In the genomic region with DNA sequence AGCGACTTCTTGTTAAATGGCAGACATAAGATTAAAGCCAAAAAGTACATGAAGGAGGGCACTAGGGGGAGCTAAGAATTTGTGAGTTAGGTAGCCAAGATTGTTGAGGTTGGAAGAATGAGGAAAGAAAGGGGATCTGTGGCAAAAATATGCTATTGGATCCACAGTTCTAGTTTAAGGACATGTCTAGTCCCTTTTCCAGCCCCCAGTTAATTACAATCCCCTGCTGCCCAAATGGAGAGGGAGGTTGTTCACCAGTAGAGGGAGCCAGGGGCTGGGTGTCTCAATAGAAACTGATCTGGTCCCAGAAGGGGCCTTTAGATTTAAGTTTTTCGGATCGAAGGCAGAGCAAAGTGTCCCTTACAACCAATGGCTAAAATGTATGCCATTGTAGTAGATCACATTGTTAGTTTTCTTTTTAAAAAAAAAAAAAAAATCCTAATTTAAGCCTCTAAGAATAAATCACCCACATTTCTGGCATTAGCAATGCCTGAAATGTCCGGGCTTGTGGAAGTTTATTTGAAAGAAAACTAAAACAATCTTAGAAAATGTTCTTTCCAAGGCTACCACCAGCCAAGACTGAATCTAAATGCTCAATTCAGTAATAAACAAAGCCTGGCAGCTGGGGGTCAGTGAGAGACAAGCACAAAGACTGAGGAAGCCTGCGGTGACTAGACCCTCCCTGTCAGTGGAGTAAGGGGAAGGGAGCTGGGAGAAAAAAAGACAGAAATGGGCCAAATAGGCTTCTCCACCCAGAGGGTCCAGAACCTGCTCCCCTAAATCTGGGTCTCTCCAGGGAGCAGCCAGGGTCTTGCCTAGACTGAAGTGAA, we compare ENCODE assay signal across 9 cellular contexts. TPM values are rescaled to one million over a fixed set of nuclear protein-coding genes. Genes with fewer than 3 reads are reported as not detected.
DNase-seq lines count a peak whose midpoint lies in the region; ATAC-seq, FAIRE-seq and TF ChIP-seq lines count a peak whose summit lies in the region.
"Had no signal": no experiment of that assay in that cellular context is flagged by ENCODE, and none has a peak within 500 bp of the region (broad histone marks: within the 10 kb centered on the region; RNA-seq: fewer than 3 reads in every experiment).

No MANE protein-coding gene starts in this region.

- 59 to 66% (median 63%) methylated on average over 5 of the region's 5 CpGs for WGBS in adrenal gland, 4 donors

- H3K36me3 ChIP-seq in adrenal gland (replicated peaks in 1 of 2): no peaks in the 10 kb centered on the region
- H3K36me3 ChIP-seq in kidney (ENCODE audit: control insufficient read depth in 1 of 2, insufficient read depth in 2 of 2, low read length in 2 of 2): no peaks in the 10 kb centered on the region

- H3K9me3 ChIP-seq in adrenal gland (replicated peaks in 1 of 3): no peaks in the 10 kb centered on the region
- no peaks in the 10 kb centered on the region for H3K9me3 ChIP-seq in kidney (ENCODE audit: control insufficient read depth in 1 of 2, low read length in 2 of 2)

- intact Hi-C loops in adrenal gland (cut with DNase I) (no loop called here), kidney (cut with DNase I) (no loop called here)

- no peak for ATAC-seq in activated T-cell treated with anti-CD3 and anti-CD28 coated beads, Interleukin-2, amount 50 U/mL, for 72 hours (replicated peaks in 1 of 2)
- no peak for ATAC-seq in activated CD4-positive, CD25-positive, alpha-beta regulatory T cell treated with anti-CD3 and anti-CD28 coated beads, Interleukin-2, amount 50 U/mL, for 24 hours
- ATAC-seq in HG02763 (IDR thresholded peaks at IDR 0.05; ENCODE audit: unreplicated experiment): no peak

- H3K4me1 Mint-ChIP-seq in activated T-cell treated with anti-CD3 and anti-CD28 coated beads, Interleukin-2, amount 50 U/mL, for 72 hours (ENCODE audit: low read depth): no peaks in the 10 kb centered on the region

- H3K9ac ChIP-seq in kidney (ENCODE audit: low read length in 2 of 2): no peak overlapping the region

- no peak overlapping the region for H3K27ac Mint-ChIP-seq in activated T-cell treated with anti-CD3 and anti-CD28 coated beads, Interleukin-2, amount 50 U/mL, for 72 hours

- no peaks in the 10 kb centered on the region for H3K9me3 Mint-ChIP-seq in activated T-cell treated with anti-CD3 and anti-CD28 coated beads, Interleukin-2, amount 50 U/mL, for 72 hours

- no peak for FAIRE-seq in kidney (lab: Jason Lieb, UNC)
- FAIRE-seq: G401.6 had no signal

- no peak for TF ChIP-seq POLR2A in adrenal gland (IDR thresholded peaks at IDR 0.05)

- no peak overlapping the region for H3K4me3 Mint-ChIP-seq in activated T-cell treated with anti-CD3 and anti-CD28 coated beads, Interleukin-2, amount 50 U/mL, for 72 hours

- H3K27me3 Mint-ChIP-seq in activated T-cell treated with anti-CD3 and anti-CD28 coated beads, Interleukin-2, amount 50 U/mL, for 72 hours (ENCODE audit: low read depth): peaks cover 35% of the 10 kb centered on the region

- H3K4me1 ChIP-seq in adrenal gland (replicated peaks in 1 of 2) (no peaks in the 10 kb centered on the region), kidney (ENCODE audit: control insufficient read depth in 1 of 2, insufficient read depth in 1 of 2, low read depth in 1 of 2, low read length in 2 of 2) (no peaks in the 10 kb centered on the region)

- TF ChIP-seq CTCF in adrenal gland (IDR thresholded peaks at IDR 0.05) (peak; percentile 21 to 59 (median 42)), kidney (IDR thresholded peaks at IDR 0.05; ENCODE audit: borderline replicate concordance, extremely low read depth, insufficient read depth) (peak; percentile 35)

- peak; percentile 3 to 7 for DNase-seq in activated T-cell treated with anti-CD3 and anti-CD28 coated beads, Interleukin-2, amount 50 U/mL, for 72 hours
- no peak for DNase-seq in activated T-cell treated with anti-CD3 and anti-CD28 coated beads, Interleukin-2, amount 50 U/mL, for 1 hour
- no peak for DNase-seq in adrenal gland
- no peak for DNase-seq in kidney
- DNase-seq in NCI-H1092 (lab: John Stamatoyannopoulos, UW): no peak
- DNase-seq in NCI-H2107 (lab: John Stamatoyannopoulos, UW): no peak

- H3K27ac ChIP-seq in adrenal gland: peak overlapping the region in 2 of 5 donors; percentile 17 to 38
- no peak overlapping the region for H3K27ac ChIP-seq in kidney (ENCODE audit: low read depth in 2 of 2, low read length in 2 of 2)

- H3K36me3 Mint-ChIP-seq in activated T-cell treated with anti-CD3 and anti-CD28 coated beads, Interleukin-2, amount 50 U/mL, for 72 hours (ENCODE audit: insufficient read depth in 2 of 2): no peaks in the 10 kb centered on the region

- no peak overlapping the region for H3K4me3 ChIP-seq in adrenal gland
- H3K4me3 ChIP-seq in kidney (ENCODE audit: low read length in 2 of 2): no peak overlapping the region

- no peaks in the 10 kb centered on the region for H3K27me3 ChIP-seq in adrenal gland

RNA-seq across cellular contexts. Expression of gene COL8A1, which starts 7.1 kb away (rescaled TPM):
- total RNA-seq in activated T-cell treated with anti-CD3 and anti-CD28 coated beads, Interleukin-2, amount 50 U/mL, for 72 hours: under 1 TPM in 1 of 2 donors, not detected in 1; 0.10 TPM
- total RNA-seq in adrenal gland (10 to 100 TPM; 10.7 to 59.2 (median 18.8) TPM), kidney (24.2 TPM)
- polyA plus RNA-seq in adrenal gland (10 to 100 TPM in 1 of 3 donors, 1 to 10 TPM in 2; 5.9 to 30.1 (median 7.7) TPM), kidney (ENCODE audit: insufficient read depth, low read depth, low replicate concordance) (3.6 TPM)

Comparison
In these comparisons a context has a peak if more than half of its experiments do, and no peak if none do; other contexts are left out.
1. DNase-seq: peak in activated T-cell treated with anti-CD3 and anti-CD28 coated beads, Interleukin-2, amount 50 U/mL, for 72 hours (2 of 2); none in activated T-cell treated with anti-CD3 and anti-CD28 coated beads, Interleukin-2, amount 50 U/mL, for 1 hour (single experiment), adrenal gland (0 of 7), kidney (single experiment), NCI-H1092 (single experiment) and NCI-H2107 (single experiment).
2. RNA of gene COL8A1, which starts 7.1 kb away (total RNA-seq): 24.2 TPM in kidney (single experiment) and 10.7 to 59.2 TPM in adrenal gland; 0.10 TPM in activated T-cell treated with anti-CD3 and anti-CD28 coated beads, Interleukin-2, amount 50 U/mL, for 72 hours; every median in the first group is over 10 times any median in the second.